Comparison of ENCODE assay signal across 8 cellular contexts in genomic region chr10:130136214-130137076, GRCh38. TPM values are rescaled to one million over a fixed set of nuclear protein-coding genes. Genes with fewer than 3 reads are reported as not detected.
DNase-seq lines count a peak whose midpoint lies in the region; ATAC-seq, FAIRE-seq and TF ChIP-seq lines count a peak whose summit lies in the region.

Gene GLRX3 (plus strand): TSS chr10:130136391. CDS start chr10:130136421, 30 bp downstream.

- peak within 1 kb of the TSS; percentile 96 for H3K4me3 Mint-ChIP-seq in T-helper 17 cell

- no peaks in the 10 kb centered on the region for H3K36me3 ChIP-seq in right atrium auricular region
- H3K36me3 ChIP-seq in uterus, result no peaks in the 10 kb centered on the region

- peak within 1 kb of the TSS; percentile 87 for H3K27ac Mint-ChIP-seq in T-helper 17 cell

- TF ChIP-seq CTCF in right atrium auricular region (IDR thresholded peaks at IDR 0.05), result peak in 1 of 2 donors; percentile 8
- TF ChIP-seq CTCF in uterus (IDR thresholded peaks at IDR 0.05), result peak in 1 of 4 experiments; percentile 41

- no peaks in the 10 kb centered on the region for H3K36me3 Mint-ChIP-seq in T-helper 17 cell (ENCODE audit: low read depth)

- H3K27ac ChIP-seq in right atrium auricular region, result peak within 1 kb of the TSS; percentile 78 to 85
- peak within 1 kb of the TSS; percentile 78 to 81 for H3K27ac ChIP-seq in uterus

- peaks cover 0 to 44% of the 10 kb centered on the region in 2 donors for H3K4me1 ChIP-seq in right atrium auricular region
- peaks cover 6 to 13% of the 10 kb centered on the region in 2 donors for H3K4me1 ChIP-seq in uterus

- ATAC-seq in HG02610 (IDR thresholded peaks at IDR 0.05; ENCODE audit: unreplicated experiment) (peak; percentile 81), T-helper 17 cell (peak; percentile 98)

- no peaks in the 10 kb centered on the region for H3K27me3 ChIP-seq in right atrium auricular region
- H3K27me3 ChIP-seq in uterus, result no peaks in the 10 kb centered on the region

- H3K9me3 ChIP-seq in T-helper 17 cell (ENCODE audit: control insufficient read depth, low read length, poor library complexity, severe bottlenecking) (no peaks in the 10 kb centered on the region), right atrium auricular region (no peaks in the 10 kb centered on the region), uterus (no peaks in the 10 kb centered on the region)

- peaks cover 7% of the 10 kb centered on the region for H3K27me3 Mint-ChIP-seq in T-helper 17 cell

- FAIRE-seq in GM12891 (lab: Jason Lieb, UNC), result peak; percentile 85

- H3K4me1 Mint-ChIP-seq in T-helper 17 cell, result peaks cover 20% of the 10 kb centered on the region

- H3K4me3 ChIP-seq in right atrium auricular region, result peak within 1 kb of the TSS; percentile 88 to 98
- H3K4me3 ChIP-seq in uterus, result peak within 1 kb of the TSS; percentile 90 to 91

- intact Hi-C loops in uterus (cut with DNase I; ENCODE audit: low total_unique reads), result no loop called here

- peak; percentile 92 for DNase-seq in GM12891 (ENCODE audit: insufficient read length, low spot score)
- DNase-seq in NCI-H1105 treated with DMSO at 0.1 percent for 48 hours (lab: John Stamatoyannopoulos, UW), result peak; percentile 62
- peak; percentile 89 to 92 (median 90) for DNase-seq in T-helper 17 cell
- peak; percentile 24 to 92 (median 73) for DNase-seq in anterior cingulate cortex (lab: John Stamatoyannopoulos, UW)
- DNase-seq in right atrium auricular region (ENCODE audit: low spot score), result peak; percentile 85
- DNase-seq in putamen (ENCODE audit: low spot score), result peak; percentile 89
- peak; percentile 85 to 86 for DNase-seq in uterus

- TF ChIP-seq POLR2A in GM12891 (IDR thresholded peaks at IDR 0.05; ENCODE audit: low read depth, low read length) (peak; percentile 41; the same call in 1 of the 2 replicates), uterus (IDR thresholded peaks at IDR 0.05) (peak; percentile 36 to 64)

TF ChIP-seq in GM12891, 5 proteins besides CTCF, POLR2A, EP300 and RAD21:
- TF ChIP-seq PAX5 (IDR thresholded peaks at IDR 0.05; ENCODE audit: insufficient read depth, low read length, severe bottlenecking) (no peak), TAF1 (IDR thresholded peaks at IDR 0.05; ENCODE audit: low read depth, low read length) (peak; percentile 86), POLR2AphosphoS5 (IDR thresholded peaks at IDR 0.05; ENCODE audit: low read depth, low read length) (0 out of 2 replicates have a peak, but pooled peaks have one; percentile 25), SPI1 (IDR thresholded peaks at IDR 0.05; ENCODE audit: low read depth, low read length) (no peak), POU2F2 (IDR thresholded peaks at IDR 0.05; ENCODE audit: low read depth, low read length) (no peak)

RNA-seq across cellular contexts. Expression of gene GLRX3, which starts in this region (rescaled TPM):
- 106 TPM for polyA plus RNA-seq in GM12891 (2012; ENCODE audit: low read depth, missing spikeins)
- 10 to 100 TPM; 31.5 to 39.9 TPM for total RNA-seq in T-helper 17 cell
- total RNA-seq in right atrium auricular region, result 10 to 100 TPM; 38.9 to 49.5 TPM
- 10 to 100 TPM; 20.0 to 58.4 (median 45.0) TPM for total RNA-seq in uterus

Comparison
In these comparisons a context has a peak if more than half of its experiments do, and no peak if none do; other contexts are left out.
1. Peak in every context shown above with its lines: DNase-seq, ATAC-seq, H3K4me3 ChIP-seq and H3K27ac ChIP-seq.